ENCODE assay signal across 18 cellular contexts in the genomic region with DNA sequence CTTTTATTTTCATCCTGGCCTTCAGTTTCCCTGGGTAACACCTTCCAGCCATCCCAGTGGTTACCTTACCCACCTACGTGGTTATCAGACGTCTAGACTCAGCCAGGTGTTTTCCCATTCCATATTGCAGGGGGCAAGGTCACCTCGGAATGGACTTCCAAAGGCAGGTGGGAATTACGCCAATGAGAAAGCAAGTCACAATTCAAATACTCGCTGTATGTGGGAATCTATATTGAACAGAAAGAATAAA.
DNase-seq lines count a peak whose midpoint lies in the region; ATAC-seq and TF ChIP-seq lines count a peak whose summit lies in the region.
"Had no signal": no experiment of that assay in that cellular context is flagged by ENCODE, and none has a peak within 500 bp of the region (broad histone marks: within the 10 kb centered on the region; RNA-seq: fewer than 3 reads in every experiment).

No MANE protein-coding gene starts in this region.

- H3K27ac Mint-ChIP-seq in activated T-cell treated with anti-CD3 and anti-CD28 coated beads, Interleukin-2, amount 50 U/mL, for 24 hours: peak overlapping the region; percentile 83
- peak overlapping the region in 6 of 9 donors; percentile 17 to 82 (median 62) for H3K27ac Mint-ChIP-seq in naive thymus-derived CD4-positive, alpha-beta T cell
- H3K27ac Mint-ChIP-seq: activated T-helper 1 cell treated with anti-CD3 and anti-CD28 coated beads, Interleukin-12 subunit alpha, Interleukin-12 subunit beta, Interleukin-2, Interleukin-4 antibody, amounts not matched to agents 30 ng/mL and 10 ng/mL and 1 ng/mL, durations not matched to agents 14 hours and 24 hours and 36 hours; CD14-positive monocyte had no signal

- TF ChIP-seq POLR2A in testis (IDR thresholded peaks at IDR 0.05): no peak

- H3K27me3 Mint-ChIP-seq in activated T-cell treated with anti-CD3 and anti-CD28 coated beads, Interleukin-2, amount 50 U/mL, for 24 hours: no peaks in the 10 kb centered on the region
- no peaks in the 10 kb centered on the region for H3K27me3 Mint-ChIP-seq in activated T-cell treated with anti-CD3 and anti-CD28 coated beads, Interleukin-2, amount 50 U/mL, for 4 hours (ENCODE audit: low read depth)
- no peaks in the 10 kb centered on the region for H3K27me3 Mint-ChIP-seq in naive thymus-derived CD4-positive, alpha-beta T cell

- peaks cover 0 to 6% (median 0%) of the 10 kb centered on the region in 3 experiments for H3K36me3 ChIP-seq in naive thymus-derived CD4-positive, alpha-beta T cell (ENCODE audit: control insufficient read depth in 2 of 3, insufficient read depth in 3 of 3, low read length in 3 of 3)
- H3K36me3 ChIP-seq in testis (ENCODE audit: low read depth, missing control alignments): no peaks in the 10 kb centered on the region
- H3K36me3 ChIP-seq: ovary had no signal

- TF ChIP-seq CTCF in testis (IDR thresholded peaks at IDR 0.05): no peak

- H3K4me1 Mint-ChIP-seq in activated T-cell treated with anti-CD3 and anti-CD28 coated beads, Interleukin-2, amount 50 U/mL, for 24 hours (ENCODE audit: low read depth): peaks cover 79% of the 10 kb centered on the region
- H3K4me1 Mint-ChIP-seq in activated T-cell treated with anti-CD3 and anti-CD28 coated beads, Interleukin-2, amount 50 U/mL, for 4 hours (ENCODE audit: low read depth): peaks cover 83% of the 10 kb centered on the region
- H3K4me1 Mint-ChIP-seq in naive thymus-derived CD4-positive, alpha-beta T cell: peaks cover 26 to 79% (median 75%) of the 10 kb centered on the region in 7 donors

- H3K27ac ChIP-seq in angular gyrus (ENCODE audit: low read depth, low read length) (peak overlapping the region; percentile 86), testis (peak overlapping the region; percentile 14 to 81)
- H3K27ac ChIP-seq in naive thymus-derived CD4-positive, alpha-beta T cell (ENCODE audit: low read depth, low read length): no peak overlapping the region
- H3K27ac ChIP-seq: ovary had no signal

- no peak overlapping the region for H3K4me3 ChIP-seq in naive thymus-derived CD4-positive, alpha-beta T cell (ENCODE audit: low read length)
- no peak overlapping the region for H3K4me3 ChIP-seq in testis
- H3K4me3 ChIP-seq: ovary had no signal

- no peak for ATAC-seq in activated T-cell treated with anti-CD3 and anti-CD28 coated beads, Interleukin-2, amount 50 U/mL, for 4 hours
- no peak for ATAC-seq in naive thymus-derived CD4-positive, alpha-beta T cell
- ATAC-seq in GM18909 (IDR thresholded peaks at IDR 0.05; ENCODE audit: poor library complexity, unreplicated experiment) (no peak), HG03565 (IDR thresholded peaks at IDR 0.05; ENCODE audit: unreplicated experiment) (no peak)

- peaks cover 86% of the 10 kb centered on the region for H3K36me3 Mint-ChIP-seq in activated T-cell treated with anti-CD3 and anti-CD28 coated beads, Interleukin-2, amount 50 U/mL, for 24 hours (ENCODE audit: low read depth)
- H3K36me3 Mint-ChIP-seq in activated T-cell treated with anti-CD3 and anti-CD28 coated beads, Interleukin-2, amount 50 U/mL, for 4 hours (ENCODE audit: insufficient read depth): peaks cover 47% of the 10 kb centered on the region
- peaks cover 14 to 63% (median 57%) of the 10 kb centered on the region in 5 donors for H3K36me3 Mint-ChIP-seq in naive thymus-derived CD4-positive, alpha-beta T cell

- H3K9me3 ChIP-seq in naive thymus-derived CD4-positive, alpha-beta T cell (ENCODE audit: control insufficient read depth in 2 of 3, low read length in 3 of 3): no peaks in the 10 kb centered on the region
- H3K9me3 ChIP-seq in testis: no peaks in the 10 kb centered on the region
- H3K9me3 ChIP-seq: ovary had no signal

- no peak overlapping the region for H3K4me3 Mint-ChIP-seq in activated T-cell treated with anti-CD3 and anti-CD28 coated beads, Interleukin-2, amount 50 U/mL, for 24 hours
- no peak overlapping the region for H3K4me3 Mint-ChIP-seq in activated T-cell treated with anti-CD3 and anti-CD28 coated beads, Interleukin-2, amount 50 U/mL, for 4 hours
- peak overlapping the region in 5 of 10 donors; percentile 30 to 76 (median 52) for H3K4me3 Mint-ChIP-seq in naive thymus-derived CD4-positive, alpha-beta T cell
- H3K4me3 Mint-ChIP-seq: activated T-helper 1 cell treated with anti-CD3 and anti-CD28 coated beads, Interleukin-12 subunit alpha, Interleukin-12 subunit beta, Interleukin-2, Interleukin-4 antibody, amounts not matched to agents 30 ng/mL and 10 ng/mL and 1 ng/mL, durations not matched to agents 14 hours and 24 hours and 36 hours; CD14-positive monocyte had no signal

- CTCF ChIA-PET in naive thymus-derived CD4-positive, alpha-beta T cell (lab: Charles Lee): interaction anchor here (0.7 kb wide), 1 partner anchor 9 kb away, joined by 4 read pairs; no protein-coding TSS in a partner anchor

- no peaks in the 10 kb centered on the region for H3K27me3 ChIP-seq in naive thymus-derived CD4-positive, alpha-beta T cell (ENCODE audit: control insufficient read depth in 2 of 2, insufficient read depth in 2 of 2, low read length in 2 of 2)
- no peaks in the 10 kb centered on the region for H3K27me3 ChIP-seq in testis
- H3K27me3 ChIP-seq: ovary had no signal

- H3K9me3 Mint-ChIP-seq in activated T-cell treated with anti-CD3 and anti-CD28 coated beads, Interleukin-2, amount 50 U/mL, for 24 hours: peaks cover 4% of the 10 kb centered on the region
- H3K9me3 Mint-ChIP-seq in activated T-cell treated with anti-CD3 and anti-CD28 coated beads, Interleukin-2, amount 50 U/mL, for 4 hours: no peaks in the 10 kb centered on the region
- peaks cover 0 to 4% (median 0%) of the 10 kb centered on the region in 11 donors for H3K9me3 Mint-ChIP-seq in naive thymus-derived CD4-positive, alpha-beta T cell
- H3K9me3 Mint-ChIP-seq: activated T-helper 1 cell treated with anti-CD3 and anti-CD28 coated beads, Interleukin-12 subunit alpha, Interleukin-12 subunit beta, Interleukin-2, Interleukin-4 antibody, amounts not matched to agents 30 ng/mL and 10 ng/mL and 1 ng/mL, durations not matched to agents 14 hours and 24 hours and 36 hours; CD14-positive monocyte had no signal

- intact Hi-C loops in naive thymus-derived CD4-positive, alpha-beta T cell (cut with micrococcal nuclease): loop anchor here in 1 of 2 donors (5.0 kb wide), 1 partner anchor 33 kb away; no protein-coding TSS in a partner anchor
- intact Hi-C loops in testis (cut with DNase I; ENCODE audit: low total_unique reads): no loop called here

- POLR2A ChIA-PET in naive thymus-derived CD4-positive, alpha-beta T cell (lab: Charles Lee): interaction anchor here (1.6 kb wide), 1 partner anchor 59 kb away, joined by 5 read pairs; the partner anchor contains the start of gene BCL2

- peaks cover 7 to 11% of the 10 kb centered on the region in 2 donors for H3K4me1 ChIP-seq in naive thymus-derived CD4-positive, alpha-beta T cell (ENCODE audit: control insufficient read depth in 2 of 2, insufficient read depth in 2 of 2, low read length in 2 of 2)
- H3K4me1 ChIP-seq in testis: peaks cover 42% of the 10 kb centered on the region

- no peak for DNase-seq in activated T-cell treated with anti-CD3 and anti-CD28 coated beads, Interleukin-2, amount 50 U/mL, for 24 hours
- DNase-seq in activated T-cell treated with anti-CD3 and anti-CD28 coated beads, Interleukin-2, amount 50 U/mL, for 4 hours: no peak
- no peak for DNase-seq in naive thymus-derived CD4-positive, alpha-beta T cell
- DNase-seq in testis (no peak), NCI-H1930 (lab: John Stamatoyannopoulos, UW) (no peak)
- DNase-seq: ACHN; activated CD4-positive, alpha-beta T cell treated with anti-CD3 and anti-CD28 coated beads, Interleukin-2, amount 50 U/mL, for 1 hour; amniotic stem cell; DMS53; H7; NCI-H446; ovary; SW 1271 had no signal

- WGBS in testis, 2 donors: 83 to 87% methylated on average over 5 of the region's 5 CpGs
